ENCODE assay signal across 25 cellular contexts in the genomic region with DNA sequence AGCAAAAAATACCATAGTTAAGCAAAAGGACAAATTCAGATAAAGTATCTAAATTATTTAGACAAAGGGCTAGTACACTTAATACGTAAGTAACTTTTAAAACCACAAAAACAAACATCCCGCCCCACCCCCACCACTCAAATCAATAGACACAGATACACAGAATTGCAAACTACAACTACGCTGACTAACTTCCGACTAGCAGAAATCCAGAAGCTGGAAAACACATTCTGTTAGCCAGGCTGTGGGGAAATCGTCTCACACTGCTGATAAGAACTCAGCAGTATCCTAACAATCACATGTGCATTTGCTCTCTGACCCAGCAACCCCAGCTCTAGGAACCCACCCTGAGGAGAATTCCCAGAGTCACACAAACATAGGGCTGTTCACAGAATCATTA. TPM values are rescaled to one million over a fixed set of nuclear protein-coding genes. Genes with fewer than 3 reads are reported as not detected.
DNase-seq lines count a peak whose midpoint lies in the region; ATAC-seq and TF ChIP-seq lines count a peak whose summit lies in the region.
"Had no signal": no experiment of that assay in that cellular context is flagged by ENCODE, and none has a peak within 500 bp of the region (broad histone marks: within the 10 kb centered on the region; RNA-seq: fewer than 3 reads in every experiment).

No MANE protein-coding gene starts in this region.

- H3K36me3 ChIP-seq in brain microvascular endothelial cell (replicated peaks) (peaks cover 60% of the 10 kb centered on the region), neuronal stem cell (replicated peaks in 1 of 2; ENCODE audit: control insufficient read depth in 2 of 2, insufficient read depth in 2 of 2, low read length in 2 of 2) (peaks cover 36 to 99% of the 10 kb centered on the region in 2 donors)

- H3K9me3 ChIP-seq in neuronal stem cell (replicated peaks in 1 of 2; ENCODE audit: control insufficient read depth in 2 of 2, insufficient read depth in 1 of 2, low read depth in 1 of 2, low read length in 2 of 2): no peaks in the 10 kb centered on the region
- H3K9me3 ChIP-seq: colonic mucosa, upper lobe of right lung had no signal

- H2BK15ac ChIP-seq in neuronal stem cell (ENCODE audit: low read length): no peak overlapping the region

- in situ Hi-C loops in brain microvascular endothelial cell (cut with HindIII; ENCODE audit: low pct_ligation_motif_present, low sequenced_read_pairs): no loop called here

- intact Hi-C loops in sciatic nerve (cut with DNase I): no loop called here

- H4K91ac ChIP-seq in neuronal stem cell (ENCODE audit: low read depth, low read length, poor library complexity): no peak overlapping the region

- H3K4me3 ChIP-seq in brain microvascular endothelial cell (ENCODE audit: low read depth, low read length): no peak overlapping the region
- H3K4me3 ChIP-seq in neuronal stem cell (ENCODE audit: low read length in 2 of 2): no peak overlapping the region
- H3K4me3 ChIP-seq: colonic mucosa, PC-9, upper lobe of right lung had no signal

- no peak overlapping the region for H3K23ac ChIP-seq in neuronal stem cell (ENCODE audit: low read depth, low read length, poor library complexity)

- H3K27ac ChIP-seq in brain microvascular endothelial cell (no peak overlapping the region), neuronal stem cell (replicated peaks; ENCODE audit: low read length) (no peak overlapping the region)
- H3K27ac ChIP-seq: colonic mucosa, PC-9, upper lobe of right lung had no signal

- no peak overlapping the region for H3K4ac ChIP-seq in neuronal stem cell (ENCODE audit: low read length)

- H3K27me3 ChIP-seq in brain microvascular endothelial cell (replicated peaks) (no peaks in the 10 kb centered on the region), neuronal stem cell (ENCODE audit: control insufficient read depth in 3 of 3, insufficient read depth in 3 of 3, low read depth in 1 of 3, low read length in 3 of 3) (no peaks in the 10 kb centered on the region)
- H3K27me3 ChIP-seq: colonic mucosa, upper lobe of right lung had no signal

- no peak overlapping the region for H3K9ac ChIP-seq in neuronal stem cell (ENCODE audit: low read depth, low read length, poor library complexity)

- H2BK120ac ChIP-seq in neuronal stem cell (ENCODE audit: low read depth, low read length): no peak overlapping the region

- H3K4me2 ChIP-seq in neuronal stem cell (ENCODE audit: insufficient read depth, low read length, poor library complexity, severe bottlenecking): no peak overlapping the region
- H3K4me2 ChIP-seq: PC-9 had no signal

- no peak overlapping the region for H2BK5ac ChIP-seq in neuronal stem cell (ENCODE audit: low read length)

- WGBS in neuronal stem cell (ENCODE audit: extremely low coverage in 2 of 2, insufficient read length in 2 of 2, insufficient replicate concordance in 1 of 2), 2 donors: no CpG with 5 or more reads among the region's 5 CpGs

- no peak overlapping the region for H2AFZ ChIP-seq in neuronal stem cell (ENCODE audit: low read length)
- H2AFZ ChIP-seq: PC-9 had no signal

- H2AK5ac ChIP-seq in neuronal stem cell (ENCODE audit: low read depth, low read length): no peak overlapping the region

- H4K8ac ChIP-seq in neuronal stem cell (ENCODE audit: low read depth, low read length): no peak overlapping the region

- peaks cover 14% of the 10 kb centered on the region for H3K79me1 ChIP-seq in neuronal stem cell (ENCODE audit: low read depth, low read length)

- H3K14ac ChIP-seq in neuronal stem cell (ENCODE audit: low read length): no peak overlapping the region

- H3K18ac ChIP-seq in neuronal stem cell (ENCODE audit: low read length): no peak overlapping the region

- no peak for TF ChIP-seq CTCF in brain microvascular endothelial cell (IDR thresholded peaks at IDR 0.05; ENCODE audit: low read depth, low read length, missing control alignments)

- peak; percentile 32 for ATAC-seq in sciatic nerve
- ATAC-seq: activated CD8-positive, alpha-beta T cell treated with anti-CD3 and anti-CD28 coated beads for 36 hours; esophagus mucosa; natural killer cell had no signal

- H3K4me1 ChIP-seq in neuronal stem cell (ENCODE audit: control insufficient read depth in 2 of 2, insufficient read depth in 1 of 2, low read depth in 1 of 2, low read length in 2 of 2): peaks cover 0 to 2% of the 10 kb centered on the region in 2 donors
- H3K4me1 ChIP-seq: colonic mucosa had no signal

- no peak overlapping the region for H2BK12ac ChIP-seq in neuronal stem cell (ENCODE audit: low read length)

- DNase-seq in HuH-7 (ENCODE audit: low spot score) (peak; percentile 65), brain microvascular endothelial cell (peak; percentile 16), iris pigment epithelial cell (ENCODE audit: low read depth) (peak; percentile 89), sciatic nerve (ENCODE audit: low spot score) (no peak), neuronal stem cell (ENCODE audit: low spot score) (no peak), DMS 273 (lab: John Stamatoyannopoulos, UW; ENCODE audit: unreplicated experiment) (no peak)
- no peak for DNase-seq in central memory CD4-positive, alpha-beta T cell
- DNase-seq: activated CD4-positive, alpha-beta T cell treated with anti-CD3 and anti-CD28 coated beads for 1 hour; activated CD8-positive, alpha-beta T cell treated with anti-CD3 and anti-CD28 coated beads for 36 hours; activated effector memory CD4-positive, alpha-beta T cell treated with anti-CD3 and anti-CD28 coated beads, Interleukin-2, amount 50 U/mL, for 16 hours; Calu3; colonic mucosa; effector memory CD4-positive, alpha-beta T cell; HFFc6; immature natural killer cell; midbrain; natural killer cell; NCI-H1048; NCI-H1694; NCI-H510A treated with DMSO at 0.1 percent for 48 hours; PC-9; SHP77; stimulated activated CD4-positive, alpha-beta T cell treated with anti-CD3 and anti-CD28 coated beads, Interleukin-2, amount 100 ng/mL, for 24 hours; upper lobe of right lung had no signal

RNA-seq across cellular contexts. Expression of a gene that starts 16.6 kb away (rescaled TPM):
- total RNA-seq in sciatic nerve: 88.0 TPM
- polyA plus RNA-seq in neuronal stem cell (2013, experiment 1 of 2): 73.9 TPM
- 72.7 TPM for polyA plus RNA-seq in neuronal stem cell (2013, experiment 2 of 2)

RNA-seq across cellular contexts. Expression of a gene that starts 28.4 kb away (rescaled TPM):
- 52.0 TPM for total RNA-seq in sciatic nerve
- 30.4 TPM for polyA plus RNA-seq in neuronal stem cell (2013, experiment 1 of 2)
- 31.1 TPM for polyA plus RNA-seq in neuronal stem cell (2013, experiment 2 of 2)

Comparison
In these comparisons a context has a peak if more than half of its experiments do, and no peak if none do; other contexts are left out.
1. DNase-seq: peak in HuH-7 (single experiment), brain microvascular endothelial cell (single experiment) and iris pigment epithelial cell (single experiment); none in sciatic nerve (single experiment), central memory CD4-positive, alpha-beta T cell (single experiment), neuronal stem cell (single experiment) and DMS 273 (single experiment).